22 cellular contexts compared by ENCODE assay signal in the genomic region with DNA sequence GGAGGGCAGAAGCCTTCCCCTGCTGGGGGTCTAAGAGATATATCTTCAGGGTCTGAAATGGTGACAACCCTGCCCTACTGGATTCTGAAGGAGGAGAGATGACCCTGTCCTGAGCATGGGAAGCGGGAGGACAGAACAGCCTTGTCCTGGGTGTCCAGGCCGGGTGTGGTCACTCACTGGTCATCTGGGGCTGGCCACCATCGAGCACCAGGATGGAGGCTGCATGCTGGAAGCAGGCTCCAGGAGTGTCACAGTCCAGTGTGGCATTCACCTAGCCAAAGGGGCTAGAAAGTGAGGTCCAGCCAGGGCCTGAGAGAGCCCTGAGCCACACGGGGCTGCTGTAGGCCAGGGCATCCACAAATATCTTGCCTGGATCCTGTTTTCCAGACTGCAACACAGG. TPM values are rescaled to one million over a fixed set of nuclear protein-coding genes. Genes with fewer than 3 reads are reported as not detected.
DNase-seq lines count a peak whose midpoint lies in the region; ATAC-seq, FAIRE-seq and TF ChIP-seq lines count a peak whose summit lies in the region.
"Had no signal": no experiment of that assay in that cellular context is flagged by ENCODE, and none has a peak within 500 bp of the region (broad histone marks: within the 10 kb centered on the region; RNA-seq: fewer than 3 reads in every experiment).

No MANE protein-coding gene starts in this region.

- H3K4me3 ChIP-seq in Panc1 (ENCODE audit: low read depth in 2 of 2, low read length in 2 of 2) (no peak overlapping the region), HepG2 (replicated peaks in 1 of 3; ENCODE audit: insufficient read depth in 1 of 3, low read depth in 2 of 3, low read length in 3 of 3) (no peak overlapping the region)
- H3K4me3 ChIP-seq: K562 had no signal

- in situ Hi-C loops in Panc1 (cut with HindIII; ENCODE audit: low pct_unique_long_range_greater_than_20kb, low sequenced_read_pairs) (no loop called here), HepG2 (cut with HindIII; ENCODE audit: extremely low pct_ligation_motif_present, low pct_unique_long_range_greater_than_20kb) (no loop called here)

- POLR2A ChIA-PET in Panc1 (lab: Charles Lee): no interaction called here
- POLR2A ChIA-PET in HepG2 (lab: Yijun Ruan, JAX): no interaction called here

- DNase-seq in GM12892 (ENCODE audit: insufficient read length): peak; percentile 5
- no peak for DNase-seq in Panc1 (ENCODE audit: low read depth, low spot score)
- DNase-seq in HepG2 (ENCODE audit: low spot score): no peak
- peak; percentile 51 for DNase-seq in posterior vena cava (ENCODE audit: low spot score)
- no peak for DNase-seq in NCI-H748 (lab: John Stamatoyannopoulos, UW; ENCODE audit: unreplicated experiment)
- no peak for DNase-seq in NCI-H1105 (lab: John Stamatoyannopoulos, UW)
- DNase-seq in NOMO-1 (lab: John Stamatoyannopoulos, UW; ENCODE audit: unreplicated experiment in 2 of 2): no peak
- DNase-seq: ACHN; BE2C; C1 segment of cervical spinal cord; CD4-positive, CD25-positive, alpha-beta regulatory T cell; CD8-positive, alpha-beta memory T cell; COR-L47; HCEC 1CT; IMR-90 had no signal

- intact Hi-C loops in Panc1 (cut with micrococcal nuclease; ENCODE audit: unreplicated experiment) (no loop called here), HepG2 (cut with micrococcal nuclease; ENCODE audit: unreplicated experiment) (no loop called here), posterior vena cava (cut with DNase I) (no loop called here)

- H3K4me2 ChIP-seq in HepG2 (ENCODE audit: low read depth, low read length): peak overlapping the region; percentile 0; the same call in 1 of the 2 replicates

- no peak for TF ChIP-seq CTCF in Panc1 (IDR thresholded peaks at IDR 0.05)
- TF ChIP-seq CTCF in HepG2 (CRISPR knock-in tag; IDR thresholded peaks at IDR 0.05): no peak

- BruUV-seq in Panc1 (replicated peaks; lab: Mats Ljungman, UMichigan) (no TSS peak), HepG2 (replicated peaks; lab: Mats Ljungman, UMichigan) (no TSS peak)

- no peaks in the 10 kb centered on the region for H3K36me3 ChIP-seq in Panc1 (ENCODE audit: control insufficient read depth, insufficient read depth, low read length)
- H3K36me3 ChIP-seq in HepG2 (replicated peaks in 1 of 2; ENCODE audit: control insufficient read depth in 1 of 2, insufficient read depth in 2 of 2, low read length in 2 of 2): no peaks in the 10 kb centered on the region
- H3K36me3 ChIP-seq: BE2C had no signal

- FAIRE-seq in GM12892 (lab: Jason Lieb, UNC) (no peak), HepG2 (lab: Jason Lieb, UNC) (no peak)
- FAIRE-seq: A204.1, G401.6, GM12891, K562 had no signal

- H3K27ac ChIP-seq in Panc1 (ENCODE audit: low read length): no peak overlapping the region
- H3K27ac ChIP-seq in HepG2 (ENCODE audit: extremely low read length, insufficient read depth, low read length): no peak overlapping the region
- H3K27ac ChIP-seq: HL-60 had no signal

- peak; percentile 46; the same call in 1 of the 2 replicates for ATAC-seq in Panc1
- peak; percentile 13 for ATAC-seq in HepG2
- ATAC-seq: K562 had no signal

- CTCF ChIA-PET in Panc1 (lab: Charles Lee) (no interaction called here), HepG2 (lab: Yijun Ruan, JAX; ENCODE audit: low intra/inter-chr PET ratio, low total read pairs) (no interaction called here)

- H3K9me3 ChIP-seq in Panc1 (ENCODE audit: control insufficient read depth, insufficient read depth, low read depth, low read length) (no peaks in the 10 kb centered on the region), HepG2 (ENCODE audit: low read length) (no peaks in the 10 kb centered on the region)
- H3K9me3 ChIP-seq: BE2C had no signal

- H3K27me3 ChIP-seq in Panc1 (ENCODE audit: control insufficient read depth, insufficient read depth, low read length) (no peaks in the 10 kb centered on the region), HepG2 (ENCODE audit: control insufficient read depth in 1 of 2, insufficient read depth in 2 of 2, low read length in 2 of 2) (peaks cover 0 to 1% of the 10 kb centered on the region in 2 experiments; a peak in 1 of 5 replicates)
- H3K27me3 ChIP-seq: BE2C had no signal

- TF ChIP-seq EP300 in HepG2 (IDR thresholded peaks at IDR 0.05; ENCODE audit: low read depth in 2 of 2, low read length in 2 of 2) (no peak), HepG2 (CRISPR knock-in tag; IDR thresholded peaks at IDR 0.05; ENCODE audit: borderline replicate concordance) (no peak)

- H3K4me1 ChIP-seq in Panc1 (ENCODE audit: control insufficient read depth, insufficient read depth, low read length) (no peaks in the 10 kb centered on the region), HepG2 (ENCODE audit: insufficient read depth, low read length) (peaks cover 44% of the 10 kb centered on the region)

- no peak for TF ChIP-seq RAD21 in HepG2 (CRISPR knock-in tag; IDR thresholded peaks at IDR 0.05)

- TF ChIP-seq POLR2A in GM12892 (IDR thresholded peaks at IDR 0.05; ENCODE audit: low read depth, low read length) (no peak), HepG2 (IDR thresholded peaks at IDR 0.05; ENCODE audit: insufficient read depth in 1 of 2, low read depth in 2 of 2, low read length in 2 of 2) (no peak)

- H3K9ac ChIP-seq in HepG2 (ENCODE audit: insufficient read depth, low read depth, low read length): no peak overlapping the region

- no peaks in the 10 kb centered on the region for H3K79me2 ChIP-seq in HepG2 (ENCODE audit: insufficient read depth, low read length)

- no peak overlapping the region for H2AFZ ChIP-seq in HepG2 (ENCODE audit: low read length)

- WGBS in HepG2 (ENCODE audit: low lambda C conversion rate): 67% methylated on average over 1 of the region's 4 CpGs

- no peaks in the 10 kb centered on the region for H4K20me1 ChIP-seq in HepG2 (ENCODE audit: insufficient read depth, low read length)

RNA-seq across cellular contexts. Expression of a gene that starts 5.2 kb away (rescaled TPM):
- polyA plus RNA-seq in GM12892 (2012; ENCODE audit: missing spikeins): not detected
- total RNA-seq in Panc1 (2021; ENCODE audit: unreplicated experiment) (not detected), HepG2 (2016; rRNA removed; fragmentation: Illumina TruSeq; extraction: Trizol) (not detected in 2 replicates), posterior vena cava (under 1 TPM; 0.29 to 0.46 TPM)
- polyA plus RNA-seq in Panc1 (2012; ENCODE audit: insufficient read length): 0.24 TPM
- not detected in 2 replicates for total RNA-seq in HepG2 (2016; cell fraction: cytosol; rRNA removed; fragmentation: Illumina TruSeq; extraction: Trizol; ENCODE audit: low read depth)
- not detected in 2 replicates for total RNA-seq in HepG2 (2016; cell fraction: insoluble cytoplasmic fraction; rRNA removed; fragmentation: Illumina TruSeq; extraction: Trizol)
- not detected in 2 replicates for total RNA-seq in HepG2 (2016; cell fraction: membrane; rRNA removed; fragmentation: Illumina TruSeq; extraction: Trizol)
- not detected in 2 replicates for total RNA-seq in HepG2 (2016; cell fraction: nucleus; rRNA removed; fragmentation: Illumina TruSeq; extraction: Trizol)
- 0.21 and 0.26 TPM in 2 replicates for polyA plus RNA-seq in HepG2 (2011; rRNA removed)
- 0.08 TPM in 1 of 2 replicates, not detected in the other for polyA plus RNA-seq in HepG2 (2011; cell fraction: cytosol; rRNA removed)
- 0.98 and 1.7 TPM in 2 replicates for polyA plus RNA-seq in HepG2 (2011; cell fraction: nucleus; rRNA removed)
- polyA plus RNA-seq in HepG2 (2012): not detected in 2 replicates
- not detected in 2 replicates for polyA plus RNA-seq in HepG2 (2016; cell fraction: cytosol; fragmentation: Illumina TruSeq; extraction: Trizol; ENCODE audit: low read depth)
- polyA plus RNA-seq in HepG2 (2016; cell fraction: insoluble cytoplasmic fraction; fragmentation: Illumina TruSeq; extraction: Trizol; ENCODE audit: low read depth): not detected in 2 replicates
- polyA plus RNA-seq in HepG2 (2016; cell fraction: membrane; fragmentation: Illumina TruSeq; extraction: Trizol; ENCODE audit: low read depth): not detected in 2 replicates
- 0.17 TPM in 1 of 2 replicates, not detected in the other for polyA plus RNA-seq in HepG2 (2016; cell fraction: nucleus; fragmentation: Illumina TruSeq; extraction: Trizol; ENCODE audit: insufficient read depth, low read depth)
- polyA minus RNA-seq in HepG2 (2011; rRNA and poly(A)+ RNA removed; ENCODE audit: low replicate concordance): 0.40 TPM in 1 of 2 replicates, not detected in the other
- polyA minus RNA-seq in HepG2 (2011; cell fraction: cytosol; rRNA and poly(A)+ RNA removed): not detected in 2 replicates
- 0.26 TPM in 1 of 2 replicates, not detected in the other for polyA minus RNA-seq in HepG2 (2011; cell fraction: nucleus; rRNA and poly(A)+ RNA removed)
- total RNA-seq: CD8-positive, alpha-beta memory T cell; H4; HT1080; IMR-90; K562 had no signal
- polyA plus RNA-seq: CD4-positive, CD25-positive, alpha-beta regulatory T cell; CD8-positive, alpha-beta memory T cell; IMR-90 had no signal

RNA-seq across cellular contexts. Expression of a gene that starts 8.1 kb away (rescaled TPM):
- 8.6 TPM for polyA plus RNA-seq in GM12892 (2012; ENCODE audit: missing spikeins)
- total RNA-seq in Panc1 (2021; ENCODE audit: unreplicated experiment) (39.8 TPM), HepG2 (2016; rRNA removed; fragmentation: Illumina TruSeq; extraction: Trizol) (17.7 and 20.0 TPM in 2 replicates), posterior vena cava (10 to 100 TPM; 31.5 to 33.3 TPM)
- 38.4 TPM for polyA plus RNA-seq in Panc1 (2012; ENCODE audit: insufficient read length)
- 2.3 and 2.4 TPM in 2 replicates for total RNA-seq in HepG2 (2016; cell fraction: cytosol; rRNA removed; fragmentation: Illumina TruSeq; extraction: Trizol; ENCODE audit: low read depth)
- total RNA-seq in HepG2 (2016; cell fraction: insoluble cytoplasmic fraction; rRNA removed; fragmentation: Illumina TruSeq; extraction: Trizol): 18.9 TPM in 2 replicates
- total RNA-seq in HepG2 (2016; cell fraction: membrane; rRNA removed; fragmentation: Illumina TruSeq; extraction: Trizol): 10.5 and 11.3 TPM in 2 replicates
- total RNA-seq in HepG2 (2016; cell fraction: nucleus; rRNA removed; fragmentation: Illumina TruSeq; extraction: Trizol): 14.7 and 20.3 TPM in 2 replicates
- 29.7 and 38.8 TPM in 2 replicates for polyA plus RNA-seq in HepG2 (2011; rRNA removed)
- 15.7 and 20.5 TPM in 2 replicates for polyA plus RNA-seq in HepG2 (2011; cell fraction: cytosol; rRNA removed)
- 37.9 and 43.4 TPM in 2 replicates for polyA plus RNA-seq in HepG2 (2011; cell fraction: nucleus; rRNA removed)
- polyA plus RNA-seq in HepG2 (2012): 17.1 and 20.6 TPM in 2 replicates
- 1.5 and 2.0 TPM in 2 replicates for polyA plus RNA-seq in HepG2 (2016; cell fraction: cytosol; fragmentation: Illumina TruSeq; extraction: Trizol; ENCODE audit: low read depth)
- 13.9 and 19.8 TPM in 2 replicates for polyA plus RNA-seq in HepG2 (2016; cell fraction: insoluble cytoplasmic fraction; fragmentation: Illumina TruSeq; extraction: Trizol; ENCODE audit: low read depth)
- 6.2 and 7.7 TPM in 2 replicates for polyA plus RNA-seq in HepG2 (2016; cell fraction: membrane; fragmentation: Illumina TruSeq; extraction: Trizol; ENCODE audit: low read depth)
- polyA plus RNA-seq in HepG2 (2016; cell fraction: nucleus; fragmentation: Illumina TruSeq; extraction: Trizol; ENCODE audit: insufficient read depth, low read depth): 23.1 and 24.9 TPM in 2 replicates
- 99.3 and 116 TPM in 2 replicates for polyA minus RNA-seq in HepG2 (2011; rRNA and poly(A)+ RNA removed; ENCODE audit: low replicate concordance)
- polyA minus RNA-seq in HepG2 (2011; cell fraction: cytosol; rRNA and poly(A)+ RNA removed): 24.3 and 30.4 TPM in 2 replicates
- 29.6 and 33.9 TPM in 2 replicates for polyA minus RNA-seq in HepG2 (2011; cell fraction: nucleus; rRNA and poly(A)+ RNA removed)

RNA-seq across cellular contexts. Expression of a gene that starts 8.6 kb away (rescaled TPM):
- polyA plus RNA-seq in GM12892 (2012; ENCODE audit: missing spikeins): 2.9 TPM
- 2.2 TPM for total RNA-seq in Panc1 (2021; ENCODE audit: unreplicated experiment)
- 2.8 TPM for polyA plus RNA-seq in Panc1 (2012; ENCODE audit: insufficient read length)
- total RNA-seq in HepG2 (2016; rRNA removed; fragmentation: Illumina TruSeq; extraction: Trizol): 0.22 TPM in 1 of 2 replicates, not detected in the other
- total RNA-seq in HepG2 (2016; cell fraction: cytosol; rRNA removed; fragmentation: Illumina TruSeq; extraction: Trizol; ENCODE audit: low read depth): 0.30 TPM in 1 of 2 replicates, not detected in the other
- 0.15 TPM in 1 of 2 replicates, not detected in the other for total RNA-seq in HepG2 (2016; cell fraction: insoluble cytoplasmic fraction; rRNA removed; fragmentation: Illumina TruSeq; extraction: Trizol)
- 0.17 and 0.28 TPM in 2 replicates for total RNA-seq in HepG2 (2016; cell fraction: membrane; rRNA removed; fragmentation: Illumina TruSeq; extraction: Trizol)
- not detected in 2 replicates for total RNA-seq in HepG2 (2016; cell fraction: nucleus; rRNA removed; fragmentation: Illumina TruSeq; extraction: Trizol)
- polyA plus RNA-seq in HepG2 (2011; rRNA removed): 0.41 and 0.77 TPM in 2 replicates
- polyA plus RNA-seq in HepG2 (2011; cell fraction: cytosol; rRNA removed): 0.42 and 0.78 TPM in 2 replicates
- 0.34 and 1.1 TPM in 2 replicates for polyA plus RNA-seq in HepG2 (2011; cell fraction: nucleus; rRNA removed)
- 0.28 and 0.42 TPM in 2 replicates for polyA plus RNA-seq in HepG2 (2012)
- polyA plus RNA-seq in HepG2 (2016; cell fraction: cytosol; fragmentation: Illumina TruSeq; extraction: Trizol; ENCODE audit: low read depth): 0.14 and 0.17 TPM in 2 replicates
- polyA plus RNA-seq in HepG2 (2016; cell fraction: insoluble cytoplasmic fraction; fragmentation: Illumina TruSeq; extraction: Trizol; ENCODE audit: low read depth): 0.23 TPM in 1 of 2 replicates, not detected in the other
- 0.22 TPM in 1 of 2 replicates, not detected in the other for polyA plus RNA-seq in HepG2 (2016; cell fraction: membrane; fragmentation: Illumina TruSeq; extraction: Trizol; ENCODE audit: low read depth)
- not detected in 2 replicates for polyA plus RNA-seq in HepG2 (2016; cell fraction: nucleus; fragmentation: Illumina TruSeq; extraction: Trizol; ENCODE audit: insufficient read depth, low read depth)
- 0.38 and 0.82 TPM in 2 replicates for polyA minus RNA-seq in HepG2 (2011; rRNA and poly(A)+ RNA removed; ENCODE audit: low replicate concordance)
- 0.79 TPM in 1 of 2 replicates, not detected in the other for polyA minus RNA-seq in HepG2 (2011; cell fraction: cytosol; rRNA and poly(A)+ RNA removed)
- 0.50 and 0.64 TPM in 2 replicates for polyA minus RNA-seq in HepG2 (2011; cell fraction: nucleus; rRNA and poly(A)+ RNA removed)
- 1 to 10 TPM; 5.6 to 5.9 TPM for total RNA-seq in posterior vena cava

RNA-seq across cellular contexts. Expression of a gene that starts 19.3 kb away (rescaled TPM):
- polyA plus RNA-seq in GM12892 (2012; ENCODE audit: missing spikeins): 76.7 TPM
- total RNA-seq in Panc1 (2021; ENCODE audit: unreplicated experiment) (12.5 TPM), HepG2 (2016; rRNA removed; fragmentation: Illumina TruSeq; extraction: Trizol) (5.8 and 9.5 TPM in 2 replicates), posterior vena cava (10 to 100 TPM; 32.1 to 56.9 TPM)
- 6.9 TPM for polyA plus RNA-seq in Panc1 (2012; ENCODE audit: insufficient read length)
- total RNA-seq in HepG2 (2016; cell fraction: cytosol; rRNA removed; fragmentation: Illumina TruSeq; extraction: Trizol; ENCODE audit: low read depth): 1.7 and 1.9 TPM in 2 replicates
- total RNA-seq in HepG2 (2016; cell fraction: insoluble cytoplasmic fraction; rRNA removed; fragmentation: Illumina TruSeq; extraction: Trizol): 5.7 and 9.9 TPM in 2 replicates
- 1.4 and 1.8 TPM in 2 replicates for total RNA-seq in HepG2 (2016; cell fraction: membrane; rRNA removed; fragmentation: Illumina TruSeq; extraction: Trizol)
- 11.0 and 11.7 TPM in 2 replicates for total RNA-seq in HepG2 (2016; cell fraction: nucleus; rRNA removed; fragmentation: Illumina TruSeq; extraction: Trizol)
- 16.5 and 20.2 TPM in 2 replicates for polyA plus RNA-seq in HepG2 (2011; rRNA removed)
- 6.1 and 8.8 TPM in 2 replicates for polyA plus RNA-seq in HepG2 (2011; cell fraction: cytosol; rRNA removed)
- 175 and 207 TPM in 2 replicates for polyA plus RNA-seq in HepG2 (2011; cell fraction: nucleus; rRNA removed)
- 8.4 and 9.1 TPM in 2 replicates for polyA plus RNA-seq in HepG2 (2012)
- 0.49 and 0.55 TPM in 2 replicates for polyA plus RNA-seq in HepG2 (2016; cell fraction: cytosol; fragmentation: Illumina TruSeq; extraction: Trizol; ENCODE audit: low read depth)
- polyA plus RNA-seq in HepG2 (2016; cell fraction: insoluble cytoplasmic fraction; fragmentation: Illumina TruSeq; extraction: Trizol; ENCODE audit: low read depth): 3.6 and 4.7 TPM in 2 replicates
- 0.78 and 0.79 TPM in 2 replicates for polyA plus RNA-seq in HepG2 (2016; cell fraction: membrane; fragmentation: Illumina TruSeq; extraction: Trizol; ENCODE audit: low read depth)
- 18.3 and 25.6 TPM in 2 replicates for polyA plus RNA-seq in HepG2 (2016; cell fraction: nucleus; fragmentation: Illumina TruSeq; extraction: Trizol; ENCODE audit: insufficient read depth, low read depth)
- 10.2 and 40.3 TPM in 2 replicates for polyA minus RNA-seq in HepG2 (2011; rRNA and poly(A)+ RNA removed; ENCODE audit: low replicate concordance)
- 7.9 and 8.9 TPM in 2 replicates for polyA minus RNA-seq in HepG2 (2011; cell fraction: cytosol; rRNA and poly(A)+ RNA removed)
- 32.6 and 36.8 TPM in 2 replicates for polyA minus RNA-seq in HepG2 (2011; cell fraction: nucleus; rRNA and poly(A)+ RNA removed)

Comparison
In these comparisons a context has a peak if more than half of its experiments do, and no peak if none do; other contexts are left out.
1. DNase-seq: peak in GM12892 (single experiment) and posterior vena cava (single experiment); none in Panc1 (single experiment), HepG2 (single experiment), NCI-H748 (single experiment), NCI-H1105 (single experiment) and NOMO-1 (0 of 2).